Comparison of ENCODE assay signal across 20 cellular contexts in the genomic region with DNA sequence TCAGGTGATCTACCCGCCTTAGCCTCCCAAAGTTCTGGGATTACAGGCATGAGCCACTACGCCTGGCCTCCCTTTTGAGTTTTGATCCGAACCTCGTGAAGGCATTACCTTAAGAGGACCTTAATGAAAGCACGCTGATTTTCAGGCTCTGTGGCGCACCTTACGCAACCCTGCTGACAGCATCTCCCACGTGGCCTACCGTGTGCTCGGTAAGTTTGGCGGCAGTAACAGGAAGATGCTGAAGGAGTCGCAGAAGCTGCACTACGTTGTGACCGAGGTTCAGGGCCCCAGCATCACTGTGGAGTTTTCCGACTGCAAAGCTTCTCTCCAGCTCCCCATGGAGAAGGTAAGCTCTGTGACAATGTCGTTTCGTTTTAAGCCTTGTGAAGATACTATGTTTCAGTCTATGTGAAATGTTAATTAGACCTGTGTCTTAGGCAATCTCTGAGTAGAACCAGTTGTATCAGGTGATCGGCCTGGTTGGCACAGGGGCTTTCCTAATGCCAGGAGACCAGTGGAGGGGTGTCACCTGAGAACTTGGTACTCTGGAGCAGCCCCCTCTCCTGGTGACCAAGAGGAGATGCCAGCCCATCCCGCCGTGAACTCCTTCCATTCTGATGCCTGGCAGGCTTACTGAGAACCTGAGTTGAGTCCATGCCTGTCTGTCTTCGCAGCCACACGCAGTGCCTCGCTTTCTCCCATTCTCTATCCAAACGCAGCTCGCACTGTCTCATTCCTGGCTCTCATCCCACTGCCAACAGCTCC. TPM values are rescaled to one million over a fixed set of nuclear protein-coding genes. Genes with fewer than 3 reads are reported as not detected.
DNase-seq lines count a peak whose midpoint lies in the region; ATAC-seq and TF ChIP-seq lines count a peak whose summit lies in the region.
"Had no signal": no experiment of that assay in that cellular context is flagged by ENCODE, and none has a peak within 500 bp of the region (broad histone marks: within the 10 kb centered on the region; RNA-seq: fewer than 3 reads in every experiment).

No MANE protein-coding gene starts in this region.

- H3K9me3 Mint-ChIP-seq in CD8-positive, alpha-beta T cell: no peaks in the 10 kb centered on the region
- no peaks in the 10 kb centered on the region for H3K9me3 Mint-ChIP-seq in endodermal cell
- H3K9me3 Mint-ChIP-seq: activated naive CD4-positive, alpha-beta T cell treated with anti-CD3 and anti-CD28 coated beads for 36 hours; T-helper 2 cell treated with Interferon-gamma antibody and Interleukin-4, amounts not matched to agents 5 μg/mL and 100 μg/mL, for 36 hours had no signal

- no peak overlapping the region for H3K4me3 Mint-ChIP-seq in CD8-positive, alpha-beta T cell
- H3K4me3 Mint-ChIP-seq in endodermal cell: no peak overlapping the region
- H3K4me3 Mint-ChIP-seq: activated naive CD4-positive, alpha-beta T cell treated with anti-CD3 and anti-CD28 coated beads for 36 hours; T-helper 2 cell treated with Interferon-gamma antibody and Interleukin-4, amounts not matched to agents 5 μg/mL and 100 μg/mL, for 36 hours had no signal

- H3K79me2 ChIP-seq in osteoblast (ENCODE audit: insufficient read depth, low read length): peaks cover 2% of the 10 kb centered on the region

- CTCF ChIA-PET in CD8-positive, alpha-beta T cell (lab: Charles Lee): no interaction called here

- no peak overlapping the region for H3K4me2 ChIP-seq in osteoblast (ENCODE audit: insufficient read depth, low read length)
- H3K4me2 ChIP-seq: BLaER1 treated with 17β-estradiol and CSF1 and Interleukin-3, amounts not matched to agents 10 nM and 100 nM had no signal

- H3K36me3 ChIP-seq in CD8-positive, alpha-beta T cell (ENCODE audit: insufficient read depth, low read length): peaks cover 69% of the 10 kb centered on the region
- H3K36me3 ChIP-seq in endodermal cell (ENCODE audit: control insufficient read depth, insufficient read depth, low read length) (peaks cover 91% of the 10 kb centered on the region), osteoblast (ENCODE audit: insufficient read depth, low read length) (peaks cover 73% of the 10 kb centered on the region)

- DNase-seq in CD8-positive, alpha-beta T cell: no peak
- DNase-seq in HuH-7.5 (ENCODE audit: low spot score): peak; percentile 19
- peak; percentile 70 for DNase-seq in endodermal cell
- no peak for DNase-seq in osteoblast (ENCODE audit: insufficient read length, low spot score, missing footprints)
- DNase-seq in DMS79 treated with DMSO at 0.1 percent for 48 hours (lab: John Stamatoyannopoulos, UW): no peak
- DNase-seq in stimulated activated naive CD4-positive, alpha-beta T cell treated with Interleukin-2 at 50 U/mL for 16 hours (lab: John Stamatoyannopoulos, UW): no peak
- DNase-seq: activated CD4-positive, alpha-beta T cell treated with anti-CD3 and anti-CD28 coated beads for 1 hour; activated naive CD4-positive, alpha-beta T cell treated with anti-CD3 and anti-CD28 coated beads for 36 hours; DND-41; heart right ventricle; kidney glomerular epithelial cell; NCI-H1436; SIG-M5; sigmoid colon; stimulated activated CD4-positive, alpha-beta T cell treated with anti-CD3 and anti-CD28 coated beads, Interleukin-2, amount 100 ng/mL, for 24 hours had no signal

- no peaks in the 10 kb centered on the region for H3K9me3 ChIP-seq in CD8-positive, alpha-beta T cell (ENCODE audit: low read length)
- H3K9me3 ChIP-seq in endodermal cell (ENCODE audit: control insufficient read depth, low read length) (no peaks in the 10 kb centered on the region), osteoblast (ENCODE audit: low read depth, low read length) (no peaks in the 10 kb centered on the region)
- H3K9me3 ChIP-seq: BLaER1 treated with 17β-estradiol and CSF1 and Interleukin-3, amounts not matched to agents 10 nM and 100 nM; esophagus muscularis mucosa; heart right ventricle; sigmoid colon had no signal

- no peaks in the 10 kb centered on the region for H3K27me3 Mint-ChIP-seq in CD8-positive, alpha-beta T cell (ENCODE audit: low read depth)
- no peaks in the 10 kb centered on the region for H3K27me3 Mint-ChIP-seq in endodermal cell (ENCODE audit: insufficient read depth)

- H3K4me1 ChIP-seq in CD8-positive, alpha-beta T cell (ENCODE audit: insufficient read depth, low read length): no peaks in the 10 kb centered on the region
- H3K4me1 ChIP-seq in endodermal cell (ENCODE audit: control insufficient read depth, insufficient read depth, low read length): no peaks in the 10 kb centered on the region
- peaks cover 9% of the 10 kb centered on the region for H3K4me1 ChIP-seq in osteoblast (ENCODE audit: insufficient read depth, low read length)
- H3K4me1 ChIP-seq: BLaER1 treated with 17β-estradiol and CSF1 and Interleukin-3, amounts not matched to agents 10 nM and 100 nM; sigmoid colon had no signal

- POLR2A ChIA-PET in CD8-positive, alpha-beta T cell (lab: Charles Lee): no interaction called here

- H4K20me1 ChIP-seq in osteoblast (ENCODE audit: insufficient read depth, low read length): peaks cover 8% of the 10 kb centered on the region

- no peak overlapping the region for H3K4me3 ChIP-seq in CD8-positive, alpha-beta T cell (ENCODE audit: low read depth, low read length)
- H3K4me3 ChIP-seq in endodermal cell (ENCODE audit: low read length) (no peak overlapping the region), osteoblast (ENCODE audit: insufficient read depth, low read length) (no peak overlapping the region)
- H3K4me3 ChIP-seq: BLaER1 treated with 17β-estradiol and CSF1 and Interleukin-3, amounts not matched to agents 10 nM and 100 nM; esophagus muscularis mucosa; heart right ventricle; sigmoid colon had no signal

- H3K27ac Mint-ChIP-seq in CD8-positive, alpha-beta T cell: peak overlapping the region; percentile 13
- H3K27ac Mint-ChIP-seq in endodermal cell: peak overlapping the region; percentile 46
- H3K27ac Mint-ChIP-seq: activated naive CD4-positive, alpha-beta T cell treated with anti-CD3 and anti-CD28 coated beads for 36 hours; T-helper 2 cell treated with Interferon-gamma antibody and Interleukin-4, amounts not matched to agents 5 μg/mL and 100 μg/mL, for 36 hours had no signal

- WGBS in endodermal cell (ENCODE audit: insufficient coverage in 1 of 2, insufficient read length in 1 of 2), 2 experiments: 95 to 96% methylated on average over 22 to 25 of the region's 25 CpGs

- peaks cover 1% of the 10 kb centered on the region for H3K4me1 Mint-ChIP-seq in CD8-positive, alpha-beta T cell (ENCODE audit: low read depth)
- H3K4me1 Mint-ChIP-seq in endodermal cell: no peaks in the 10 kb centered on the region

- no peak overlapping the region for H2AFZ ChIP-seq in osteoblast (ENCODE audit: low read length)

- no peak for ATAC-seq in CD8-positive, alpha-beta T cell
- no peak for ATAC-seq in HG03095 (IDR thresholded peaks at IDR 0.05; ENCODE audit: unreplicated experiment)

- H3K27me3 ChIP-seq in CD8-positive, alpha-beta T cell (ENCODE audit: insufficient read depth, low read length): no peaks in the 10 kb centered on the region
- no peaks in the 10 kb centered on the region for H3K27me3 ChIP-seq in endodermal cell (ENCODE audit: control insufficient read depth, insufficient read depth, low read length, poor library complexity, severe bottlenecking)
- H3K27me3 ChIP-seq in osteoblast (ENCODE audit: insufficient read depth, low read length): no peaks in the 10 kb centered on the region
- H3K27me3 ChIP-seq: BLaER1 treated with 17β-estradiol and CSF1 and Interleukin-3, amounts not matched to agents 10 nM and 100 nM; esophagus muscularis mucosa; heart right ventricle; sigmoid colon had no signal

- peaks cover 87% of the 10 kb centered on the region for H3K36me3 Mint-ChIP-seq in CD8-positive, alpha-beta T cell
- peaks cover 86% of the 10 kb centered on the region for H3K36me3 Mint-ChIP-seq in endodermal cell (ENCODE audit: low read depth)

- TF ChIP-seq CTCF in CD8-positive, alpha-beta T cell (IDR thresholded peaks at IDR 0.05): no peak
- peak; percentile 58 for TF ChIP-seq CTCF in endodermal cell (conservative IDR thresholded peaks at IDR 0.05)
- no peak for TF ChIP-seq CTCF in osteoblast (IDR thresholded peaks at IDR 0.05; ENCODE audit: extremely low read depth, low read depth, low read length)

- H3K9ac ChIP-seq in endodermal cell (ENCODE audit: extremely low read depth, low read length, poor library complexity, severe bottlenecking): no peak overlapping the region
- H3K9ac ChIP-seq: BLaER1 treated with 17β-estradiol and CSF1 and Interleukin-3, amounts not matched to agents 10 nM and 100 nM had no signal

- no peak overlapping the region for H3K27ac ChIP-seq in CD8-positive, alpha-beta T cell (ENCODE audit: low read depth, low read length)
- no peak overlapping the region for H3K27ac ChIP-seq in endodermal cell (ENCODE audit: low read depth, low read length)
- H3K27ac ChIP-seq in osteoblast (ENCODE audit: low read depth, low read length): peak overlapping the region; percentile 37
- H3K27ac ChIP-seq: BLaER1 treated with 17β-estradiol and CSF1 and Interleukin-3, amounts not matched to agents 10 nM and 100 nM; esophagus muscularis mucosa; heart right ventricle; sigmoid colon had no signal

- intact Hi-C loops in CD8-positive, alpha-beta T cell (cut with DNase I, micrococcal nuclease): no loop called here

RNA-seq across cellular contexts. Expression of a gene that starts 43.5 kb away (rescaled TPM):
- total RNA-seq in CD8-positive, alpha-beta T cell: 10 to 100 TPM; 39.8 to 43.0 TPM
- total RNA-seq in endodermal cell (10 to 100 TPM; 64.3 to 68.8 TPM), osteoblast (16.5 and 17.7 TPM in 2 replicates)
- 29.8 TPM for polyA plus RNA-seq in endodermal cell (2013, experiment 1 of 2)
- polyA plus RNA-seq in endodermal cell (2013, experiment 2 of 2): 30.4 TPM

RNA-seq across cellular contexts. Expression of a gene that starts 52.0 kb away (rescaled TPM):
- total RNA-seq in CD8-positive, alpha-beta T cell: not detected
- total RNA-seq in endodermal cell (under 1 TPM in 1 of 2 donors, not detected in 1; 0.15 TPM), osteoblast (0.88 and 1.1 TPM in 2 replicates)
- 6.2 TPM for polyA plus RNA-seq in endodermal cell (2013, experiment 1 of 2)
- 5.8 TPM for polyA plus RNA-seq in endodermal cell (2013, experiment 2 of 2)
- total RNA-seq: dermis microvascular lymphatic vessel endothelial cell had no signal

Comparison
In these comparisons a context has a peak if more than half of its experiments do, and no peak if none do; other contexts are left out.
1. DNase-seq: peak in HuH-7.5 (single experiment) and endodermal cell (single experiment); none in CD8-positive, alpha-beta T cell (0 of 7), osteoblast (single experiment), DMS79 treated with DMSO at 0.1 percent for 48 hours (single experiment) and stimulated activated naive CD4-positive, alpha-beta T cell treated with Interleukin-2 at 50 U/mL for 16 hours (single experiment).